ENCODE assay signal across 7 cellular contexts in genomic region chr15:59528429-59528828, GRCh38.
"Had no signal": no experiment of that assay in that cellular context is flagged by ENCODE, and none has a peak within 500 bp of the region (broad histone marks: within the 10 kb centered on the region; RNA-seq: fewer than 3 reads in every experiment).

No MANE protein-coding gene starts in this region.

- H3K4me3 ChIP-seq: body of pancreas, mucosa of descending colon, ovary, spleen, tibial nerve had no signal

- H3K27me3 ChIP-seq: body of pancreas, ovary, spleen, tibial nerve had no signal

- H3K9me3 Mint-ChIP-seq: activated naive CD8-positive, alpha-beta T cell treated with anti-CD3 and anti-CD28 coated beads, Interleukin-2, amount 10 ng/mL, durations not matched to agents 7 days and 5 days; naive thymus-derived CD8-positive, alpha-beta T cell had no signal

- H3K36me3 Mint-ChIP-seq: activated naive CD8-positive, alpha-beta T cell treated with anti-CD3 and anti-CD28 coated beads, Interleukin-2, amount 10 ng/mL, durations not matched to agents 7 days and 5 days; naive thymus-derived CD8-positive, alpha-beta T cell had no signal

- H3K36me3 ChIP-seq: ovary, spleen, tibial nerve had no signal

- H3K4me3 Mint-ChIP-seq: activated naive CD8-positive, alpha-beta T cell treated with anti-CD3 and anti-CD28 coated beads, Interleukin-2, amount 10 ng/mL, durations not matched to agents 7 days and 5 days; naive thymus-derived CD8-positive, alpha-beta T cell had no signal

- H3K9me3 ChIP-seq: body of pancreas, mucosa of descending colon, ovary, spleen, tibial nerve had no signal

- H3K27ac ChIP-seq: body of pancreas, ovary, spleen, tibial nerve had no signal

- H3K27ac Mint-ChIP-seq: activated naive CD8-positive, alpha-beta T cell treated with anti-CD3 and anti-CD28 coated beads, Interleukin-2, amount 10 ng/mL, durations not matched to agents 7 days and 5 days had no signal
